ENCODE assay signal across 1 cellular context in genomic region chr18:9048808-9049494, GRCh38.
TF ChIP-seq lines count a peak whose summit lies in the region.

No MANE protein-coding gene starts in this region.

TF ChIP-seq in HepG2, 621 proteins besides CTCF, POLR2A, EP300 and RAD21:
- no peak for TF ChIP-seq ZNF770 (CRISPR knock-in tag; IDR thresholded peaks at IDR 0.05)
- TF ChIP-seq EHMT2 (IDR thresholded peaks at IDR 0.05; ENCODE audit: borderline replicate concordance, low read depth, low read length): no peak
- TF ChIP-seq MAFF (IDR thresholded peaks at IDR 0.05; ENCODE audit: low read depth, low read length): no peak
- TF ChIP-seq ARNTL (CRISPR knock-in tag; IDR thresholded peaks at IDR 0.05): no peak
- TF ChIP-seq ZNF296 (CRISPR knock-in tag; conservative IDR thresholded peaks at IDR 0.05): no peak
- TF ChIP-seq NFIC (IDR thresholded peaks at IDR 0.05; ENCODE audit: low read length): no peak
- TF ChIP-seq ZBTB7A (CRISPR knock-in tag; IDR thresholded peaks at IDR 0.05): no peak
- TF ChIP-seq ZNF644 (CRISPR knock-in tag; IDR thresholded peaks at IDR 0.05; ENCODE audit: low read depth): no peak
- TF ChIP-seq YEATS2 (CRISPR knock-in tag; IDR thresholded peaks at IDR 0.05; ENCODE audit: borderline replicate concordance): no peak
- no peak for TF ChIP-seq ZNF512B (CRISPR knock-in tag; IDR thresholded peaks at IDR 0.05; ENCODE audit: borderline replicate concordance)
- no peak for TF ChIP-seq ZNF576 (CRISPR knock-in tag; IDR thresholded peaks at IDR 0.05)
- no peak for TF ChIP-seq RBM39 (IDR thresholded peaks at IDR 0.05; ENCODE audit: low read depth, low read length, poor library complexity, severe bottlenecking)
- no peak for TF ChIP-seq KIAA2018 (CRISPR knock-in tag; IDR thresholded peaks at IDR 0.05; ENCODE audit: borderline replicate concordance)
- no peak for TF ChIP-seq ZNF451 (CRISPR knock-in tag; IDR thresholded peaks at IDR 0.05)
- no peak for TF ChIP-seq FOXK1 (CRISPR knock-in tag; IDR thresholded peaks at IDR 0.05; ENCODE audit: borderline replicate concordance, low read depth)
- no peak for TF ChIP-seq NFIB (CRISPR knock-in tag; IDR thresholded peaks at IDR 0.05; ENCODE audit: borderline replicate concordance)
- TF ChIP-seq ZNF33A (CRISPR knock-in tag; IDR thresholded peaks at IDR 0.05; ENCODE audit: borderline replicate concordance): no peak
- TF ChIP-seq HOXA3 (CRISPR knock-in tag; IDR thresholded peaks at IDR 0.05): no peak
- TF ChIP-seq ZNF580 (CRISPR knock-in tag; IDR thresholded peaks at IDR 0.05; ENCODE audit: borderline replicate concordance, low read depth): no peak
- TF ChIP-seq HIVEP1 (CRISPR knock-in tag; IDR thresholded peaks at IDR 0.05): no peak
TF ChIP-seq in HepG2: peak in this region for 0.
